In the genomic region with DNA sequence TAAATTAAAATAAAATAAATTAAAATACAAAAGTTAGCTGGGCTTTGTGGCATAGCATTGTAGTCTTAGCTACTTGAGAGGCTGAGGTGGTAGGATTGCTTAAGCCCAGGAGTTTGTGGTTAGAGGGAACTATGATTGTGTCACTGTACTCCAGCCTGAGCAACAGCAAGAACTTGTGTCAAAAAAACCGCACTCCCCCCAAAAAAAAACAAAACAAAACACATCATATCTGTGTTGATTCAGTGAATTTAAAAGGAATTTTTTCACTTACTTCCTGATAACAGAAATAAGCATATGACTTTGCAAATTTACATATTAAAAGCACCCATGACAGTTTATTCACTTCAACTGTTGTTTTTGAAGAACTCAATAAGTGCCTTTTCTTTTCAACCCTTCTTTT, we compare ENCODE assay signal across 10 cellular contexts.
DNase-seq lines count a peak whose midpoint lies in the region; ATAC-seq and TF ChIP-seq lines count a peak whose summit lies in the region.
"Had no signal": no experiment of that assay in that cellular context is flagged by ENCODE, and none has a peak within 500 bp of the region (broad histone marks: within the 10 kb centered on the region; RNA-seq: fewer than 3 reads in every experiment).

No MANE protein-coding gene starts in this region.

- H3K9me3 ChIP-seq in left ventricle myocardium inferior (replicated peaks): no peaks in the 10 kb centered on the region
- H3K9me3 ChIP-seq: heart right ventricle had no signal

- peaks cover 26% of the 10 kb centered on the region for H3K4me1 ChIP-seq in left ventricle myocardium inferior

- H3K27me3 Mint-ChIP-seq in T-helper 1 cell treated with Interleukin-12 subunit alpha and Interleukin-12 subunit beta and Interleukin-4 antibody, amounts not matched to agents 30 μg/mL and 1 μg/mL, for 36 hours (ENCODE audit: low read depth): no peaks in the 10 kb centered on the region
- H3K27me3 Mint-ChIP-seq in type B pancreatic cell: no peaks in the 10 kb centered on the region

- peak overlapping the region; percentile 59 for H3K4me3 Mint-ChIP-seq in T-helper 1 cell treated with Interleukin-12 subunit alpha and Interleukin-12 subunit beta and Interleukin-4 antibody, amounts not matched to agents 30 μg/mL and 1 μg/mL, for 36 hours
- no peak overlapping the region for H3K4me3 Mint-ChIP-seq in type B pancreatic cell

- TF ChIP-seq CTCF in left ventricle myocardium inferior (IDR thresholded peaks at IDR 0.05; ENCODE audit: borderline replicate concordance): no peak
- TF ChIP-seq CTCF in foreskin fibroblast (IDR thresholded peaks at IDR 0.05; ENCODE audit: low read depth, low read length): no peak
- TF ChIP-seq CTCF in type B pancreatic cell (conservative IDR thresholded peaks at IDR 0.05): no peak
- no peak for TF ChIP-seq CTCF in omental fat pad (IDR thresholded peaks at IDR 0.05)

- no peaks in the 10 kb centered on the region for H3K36me3 ChIP-seq in left ventricle myocardium inferior
- H3K36me3 ChIP-seq: heart right ventricle had no signal

- H3K27me3 ChIP-seq in left ventricle myocardium inferior (ENCODE audit: low read depth): no peaks in the 10 kb centered on the region
- H3K27me3 ChIP-seq: heart right ventricle had no signal

- no peaks in the 10 kb centered on the region for H3K9me3 Mint-ChIP-seq in T-helper 1 cell treated with Interleukin-12 subunit alpha and Interleukin-12 subunit beta and Interleukin-4 antibody, amounts not matched to agents 30 μg/mL and 1 μg/mL, for 36 hours
- H3K9me3 Mint-ChIP-seq in type B pancreatic cell: peaks cover 3% of the 10 kb centered on the region

- H3K4me3 ChIP-seq in left ventricle myocardium inferior: no peak overlapping the region
- no peak overlapping the region for H3K4me3 ChIP-seq in foreskin fibroblast (ENCODE audit: low read depth in 1 of 2, low read length in 2 of 2)
- H3K4me3 ChIP-seq: heart right ventricle had no signal

- H3K27ac Mint-ChIP-seq in T-helper 1 cell treated with Interleukin-12 subunit alpha and Interleukin-12 subunit beta and Interleukin-4 antibody, amounts not matched to agents 30 μg/mL and 1 μg/mL, for 36 hours: peak overlapping the region; percentile 99
- H3K27ac Mint-ChIP-seq in type B pancreatic cell: peak overlapping the region; percentile 27

- H3K36me3 Mint-ChIP-seq in T-helper 1 cell treated with Interleukin-12 subunit alpha and Interleukin-12 subunit beta and Interleukin-4 antibody, amounts not matched to agents 30 μg/mL and 1 μg/mL, for 36 hours (ENCODE audit: low read depth): peaks cover 12% of the 10 kb centered on the region
- no peaks in the 10 kb centered on the region for H3K36me3 Mint-ChIP-seq in type B pancreatic cell

- ATAC-seq in Right ventricle myocardium inferior (peak; percentile 22), GM21723 (IDR thresholded peaks at IDR 0.05; ENCODE audit: unreplicated experiment) (no peak), omental fat pad (ENCODE audit: low FRiP score) (no peak), GM21786 (IDR thresholded peaks at IDR 0.05; ENCODE audit: unreplicated experiment) (no peak)

- H3K27ac ChIP-seq in left ventricle myocardium inferior (replicated peaks): no peak overlapping the region

- intact Hi-C loops in Right ventricle myocardium inferior (cut with DNase I): no loop called here
- intact Hi-C loops in left ventricle myocardium inferior (cut with micrococcal nuclease): no loop called here

- peaks cover 65% of the 10 kb centered on the region for H3K4me1 Mint-ChIP-seq in T-helper 1 cell treated with Interleukin-12 subunit alpha and Interleukin-12 subunit beta and Interleukin-4 antibody, amounts not matched to agents 30 μg/mL and 1 μg/mL, for 36 hours (ENCODE audit: low read depth)
- peaks cover 31% of the 10 kb centered on the region for H3K4me1 Mint-ChIP-seq in type B pancreatic cell (ENCODE audit: unreplicated experiment)

- DNase-seq in Right ventricle myocardium inferior (ENCODE audit: missing footprints) (no peak), left ventricle myocardium inferior (no peak), foreskin fibroblast (peak; percentile 62 to 65), type B pancreatic cell (ENCODE audit: extremely low spot score, unreplicated experiment) (no peak), omental fat pad (ENCODE audit: low spot score) (no peak)
- DNase-seq: heart right ventricle, NCI-H2171 treated with DMSO at 0.1 percent for 48 hours had no signal

Comparison
In these comparisons a context has a peak if more than half of its experiments do, and no peak if none do; other contexts are left out.
1. DNase-seq: peak in foreskin fibroblast (2 of 2); none in Right ventricle myocardium inferior (single experiment), left ventricle myocardium inferior (single experiment), type B pancreatic cell (single experiment) and omental fat pad (single experiment).